1 cellular context compared by ENCODE assay signal in genomic region chr13:95221991-95222732, GRCh38.
TF ChIP-seq lines count a peak whose summit lies in the region.

No MANE protein-coding gene starts in this region.

TF ChIP-seq in GM23338, 12 proteins besides CTCF, POLR2A, EP300 and RAD21 (continued from another document):
- TF ChIP-seq REST (IDR thresholded peaks at IDR 0.05; ENCODE audit: unreplicated experiment) (no peak), ZNF114 (CRISPR knock-in tag; IDR thresholded peaks at IDR 0.05) (no peak), CREB1 (CRISPR knock-in tag; IDR thresholded peaks at IDR 0.05; ENCODE audit: low read depth) (no peak), POLR2AphosphoS5 (IDR thresholded peaks at IDR 0.05; ENCODE audit: low read depth) (no peak), ZNF462 (CRISPR knock-in tag; IDR thresholded peaks at IDR 0.05) (no peak), NANOG (IDR thresholded peaks at IDR 0.05; ENCODE audit: borderline replicate concordance) (no peak)
TF ChIP-seq in GM23338: peak in this region for 0.
